In the genomic region with DNA sequence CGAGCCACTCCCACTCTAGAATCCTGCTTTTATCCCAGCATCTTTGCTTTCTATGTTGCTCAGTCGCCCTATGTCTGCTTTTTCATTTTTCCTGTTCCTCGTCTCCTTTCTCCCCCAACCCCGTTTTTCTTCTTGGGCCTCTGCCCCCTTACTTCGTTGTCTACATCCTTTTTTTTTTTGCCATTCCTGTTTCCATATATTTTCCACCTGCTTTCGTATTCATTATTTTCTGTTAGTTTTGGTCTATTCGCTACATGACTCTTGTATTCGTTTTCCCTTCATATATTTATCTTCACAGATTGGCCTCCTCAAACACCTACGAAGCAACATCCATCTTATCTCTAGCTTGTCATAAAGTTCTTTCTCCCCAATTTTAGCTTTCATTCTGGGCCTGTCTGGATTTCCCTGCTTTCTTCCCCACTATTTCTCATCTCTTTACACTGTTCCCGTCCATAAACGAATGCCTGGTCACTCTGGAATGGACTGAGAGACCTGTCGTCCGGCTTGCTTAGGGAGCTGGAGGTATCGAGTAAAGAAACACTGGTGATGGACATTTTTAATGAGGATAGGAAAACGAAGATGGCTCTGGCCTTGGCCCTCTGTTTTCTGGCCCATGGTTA, we compare ENCODE assay signal across 8 cellular contexts. TPM values are rescaled to one million over a fixed set of nuclear protein-coding genes. Genes with fewer than 3 reads are reported as not detected.
DNase-seq lines count a peak whose midpoint lies in the region; ATAC-seq lines count a peak whose summit lies in the region.

No MANE protein-coding gene starts in this region.

- H3K4me1 Mint-ChIP-seq in activated CD4-positive, alpha-beta T cell treated with anti-CD3 and anti-CD28 coated beads, Interleukin-2, amount 10 ng/mL, durations not matched to agents 24 days and 14 days, result peaks cover 34% of the 10 kb centered on the region

- intact Hi-C loops in activated CD4-positive, alpha-beta T cell treated with anti-CD3 and anti-CD28 coated beads, Interleukin-2, amount 10 ng/mL, durations not matched to agents 24 days and 14 days (cut with micrococcal nuclease), result loop anchor here (2.0 kb wide), 2 partner anchors 41 to 117 kb away; no protein-coding TSS in a partner anchor

- no peak for DNase-seq in activated CD4-positive, alpha-beta T cell treated with anti-CD3 and anti-CD28 coated beads, Interleukin-2, amount 10 ng/mL, durations not matched to agents 24 days and 14 days
- DNase-seq in activated CD4-positive, alpha-beta T cell treated with anti-CD3 and anti-CD28 coated beads for 48 hours, result no peak
- DNase-seq in left kidney (ENCODE audit: low read depth, low spot score) (peak; percentile 33), DMS79 treated with DMSO at 0.1 percent for 48 hours (lab: John Stamatoyannopoulos, UW) (no peak), MV-4-11 (lab: John Stamatoyannopoulos, UW) (no peak)

- H3K27ac ChIP-seq in angular gyrus (ENCODE audit: low read depth, low read length) (peak overlapping the region; percentile 99), temporal lobe (ENCODE audit: low read depth, low read length) (peak overlapping the region; percentile 95)

- H3K36me3 Mint-ChIP-seq in activated CD4-positive, alpha-beta T cell treated with anti-CD3 and anti-CD28 coated beads, Interleukin-2, amount 10 ng/mL, durations not matched to agents 24 days and 14 days (ENCODE audit: low read depth), result peaks cover 66% of the 10 kb centered on the region

- no peaks in the 10 kb centered on the region for H3K9me3 Mint-ChIP-seq in activated CD4-positive, alpha-beta T cell treated with anti-CD3 and anti-CD28 coated beads, Interleukin-2, amount 10 ng/mL, durations not matched to agents 24 days and 14 days

- H3K27me3 Mint-ChIP-seq in activated CD4-positive, alpha-beta T cell treated with anti-CD3 and anti-CD28 coated beads, Interleukin-2, amount 10 ng/mL, durations not matched to agents 24 days and 14 days, result no peaks in the 10 kb centered on the region

- H3K27ac Mint-ChIP-seq in activated CD4-positive, alpha-beta T cell treated with anti-CD3 and anti-CD28 coated beads, Interleukin-2, amount 10 ng/mL, durations not matched to agents 24 days and 14 days, result peak overlapping the region; percentile 87

- H3K4me3 Mint-ChIP-seq in activated CD4-positive, alpha-beta T cell treated with anti-CD3 and anti-CD28 coated beads, Interleukin-2, amount 10 ng/mL, durations not matched to agents 24 days and 14 days, result peak overlapping the region; percentile 90

- no peak for ATAC-seq in HG02970 (IDR thresholded peaks at IDR 0.05; ENCODE audit: low FRiP score, unreplicated experiment)

RNA-seq across cellular contexts. Expression of a gene that starts 0.9 kb away (rescaled TPM):
- total RNA-seq in activated CD4-positive, alpha-beta T cell treated with anti-CD3 and anti-CD28 coated beads, Interleukin-2, amount 10 ng/mL, durations not matched to agents 24 days and 14 days, result 290 and 303 TPM in 2 replicates
- total RNA-seq in temporal lobe, result 55.1 TPM

RNA-seq across cellular contexts. Expression of a gene that starts 6.4 kb away (rescaled TPM):
- total RNA-seq in activated CD4-positive, alpha-beta T cell treated with anti-CD3 and anti-CD28 coated beads, Interleukin-2, amount 10 ng/mL, durations not matched to agents 24 days and 14 days, result 68.2 and 69.6 TPM in 2 replicates
- total RNA-seq in temporal lobe, result 5.7 TPM

RNA-seq across cellular contexts. Expression of a gene that starts 28.6 kb away (rescaled TPM):
- total RNA-seq in activated CD4-positive, alpha-beta T cell treated with anti-CD3 and anti-CD28 coated beads, Interleukin-2, amount 10 ng/mL, durations not matched to agents 24 days and 14 days, result 12.2 and 14.5 TPM in 2 replicates
- not detected for total RNA-seq in temporal lobe

RNA-seq across cellular contexts. Expression of a gene that starts 31.0 kb away (rescaled TPM):
- 324 and 342 TPM in 2 replicates for total RNA-seq in activated CD4-positive, alpha-beta T cell treated with anti-CD3 and anti-CD28 coated beads, Interleukin-2, amount 10 ng/mL, durations not matched to agents 24 days and 14 days
- total RNA-seq in temporal lobe, result 136 TPM

RNA-seq across cellular contexts. Expression of a gene that starts 34.3 kb away (rescaled TPM):
- 2.5 and 3.4 TPM in 2 replicates for total RNA-seq in activated CD4-positive, alpha-beta T cell treated with anti-CD3 and anti-CD28 coated beads, Interleukin-2, amount 10 ng/mL, durations not matched to agents 24 days and 14 days
- total RNA-seq in temporal lobe, result 0.98 TPM

Comparison
In these comparisons a context has a peak if more than half of its experiments do, and no peak if none do; other contexts are left out.
1. RNA of a gene that starts 6.4 kb away (total RNA-seq): 68.2 to 69.6 TPM in activated CD4-positive, alpha-beta T cell treated with anti-CD3 and anti-CD28 coated beads, Interleukin-2, amount 10 ng/mL, durations not matched to agents 24 days and 14 days; 5.7 TPM in temporal lobe (single experiment); every median in the first group is over 10 times any median in the second.
2. RNA of a gene that starts 28.6 kb away (total RNA-seq): 12.2 to 14.5 TPM in activated CD4-positive, alpha-beta T cell treated with anti-CD3 and anti-CD28 coated beads, Interleukin-2, amount 10 ng/mL, durations not matched to agents 24 days and 14 days; not detected in temporal lobe (single experiment); every median in the first group is over 10 times any median in the second.